8 cellular contexts compared by ENCODE assay signal in the genomic region with DNA sequence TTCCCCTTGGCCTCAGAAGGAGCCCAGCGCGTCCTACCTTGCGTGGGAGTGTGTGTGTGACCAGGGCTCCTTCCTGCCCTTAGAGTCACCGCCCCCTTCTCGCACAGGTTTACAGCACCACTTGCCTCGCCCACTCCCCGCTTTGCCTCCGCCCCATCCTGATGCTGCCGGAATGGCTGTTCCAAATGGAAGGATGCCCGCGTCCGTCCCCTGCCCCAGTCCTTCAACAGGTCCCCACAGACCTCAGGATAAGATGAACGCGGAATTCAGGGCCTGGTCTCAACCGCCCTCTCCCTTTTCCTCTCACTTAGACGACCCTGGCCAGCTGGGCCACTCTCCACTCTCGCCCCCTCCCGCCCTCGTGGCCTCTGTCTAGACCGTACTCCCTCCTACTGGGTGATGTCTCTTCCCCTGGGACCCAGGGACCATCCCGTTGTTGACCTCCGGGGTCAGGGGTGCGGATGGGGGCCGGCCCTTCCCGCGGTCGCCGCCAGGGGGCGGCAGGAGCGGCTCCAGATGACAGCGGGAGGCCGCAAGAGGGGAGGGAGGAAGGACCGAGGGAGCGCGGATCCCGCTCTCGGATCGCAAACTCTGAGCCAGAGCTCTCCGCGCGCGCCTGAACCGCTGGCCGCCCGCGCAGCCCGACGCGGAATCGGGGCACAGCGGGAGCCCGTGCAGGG. TPM values are rescaled to one million over a fixed set of nuclear protein-coding genes. Genes with fewer than 3 reads are reported as not detected.
A peak's percentile ranks its signal among the peaks of the same experiment; 100 is the strongest.
DNase-seq lines count a peak whose midpoint lies in the region; ATAC-seq, FAIRE-seq and TF ChIP-seq lines count a peak whose summit lies in the region.

A gene (plus strand): TSS at position 585 of the 680 bp plus-strand sequence.

- H3K27ac Mint-ChIP-seq in activated CD4-positive, alpha-beta memory T cell treated with anti-CD3 and anti-CD28 coated beads for 36 hours: no peak within 1 kb of the TSS
- H3K27ac Mint-ChIP-seq in effector memory CD8-positive, alpha-beta T cell: no peak within 1 kb of the TSS
- no peak within 1 kb of the TSS for H3K27ac Mint-ChIP-seq in memory B cell

- peak; percentile 72 for FAIRE-seq in GM12891 (lab: Jason Lieb, UNC)

- no peaks in the 10 kb centered on the region for H3K36me3 Mint-ChIP-seq in activated CD4-positive, alpha-beta memory T cell treated with anti-CD3 and anti-CD28 coated beads for 36 hours
- no peaks in the 10 kb centered on the region for H3K36me3 Mint-ChIP-seq in effector memory CD8-positive, alpha-beta T cell (ENCODE audit: insufficient read depth)
- H3K36me3 Mint-ChIP-seq in memory B cell: no peaks in the 10 kb centered on the region

- H3K27me3 Mint-ChIP-seq in activated CD4-positive, alpha-beta memory T cell treated with anti-CD3 and anti-CD28 coated beads for 36 hours: peaks cover 50% of the 10 kb centered on the region
- H3K27me3 Mint-ChIP-seq in effector memory CD8-positive, alpha-beta T cell: peaks cover 53 to 83% of the 10 kb centered on the region in 2 donors
- peaks cover 24% of the 10 kb centered on the region for H3K27me3 Mint-ChIP-seq in memory B cell

- intact Hi-C loops in activated CD4-positive, alpha-beta memory T cell treated with anti-CD3 and anti-CD28 coated beads for 36 hours (cut with micrococcal nuclease): loop anchor here (1.0 kb wide), 1 partner anchor 325 kb away; no protein-coding TSS in a partner anchor

- H3K4me1 Mint-ChIP-seq in activated CD4-positive, alpha-beta memory T cell treated with anti-CD3 and anti-CD28 coated beads for 36 hours (ENCODE audit: low read depth): peaks cover 6% of the 10 kb centered on the region
- H3K4me1 Mint-ChIP-seq in effector memory CD8-positive, alpha-beta T cell (ENCODE audit: low read depth in 2 of 2): peaks cover 0 to 7% of the 10 kb centered on the region in 2 donors
- H3K4me1 Mint-ChIP-seq in memory B cell: peaks cover 5% of the 10 kb centered on the region

- H3K4me3 Mint-ChIP-seq in activated CD4-positive, alpha-beta memory T cell treated with anti-CD3 and anti-CD28 coated beads for 36 hours: peak within 1 kb of the TSS; percentile 69
- H3K4me3 Mint-ChIP-seq in effector memory CD8-positive, alpha-beta T cell: peak within 1 kb of the TSS; percentile 50 to 60
- peak within 1 kb of the TSS; percentile 72 for H3K4me3 Mint-ChIP-seq in memory B cell

- no peak for TF ChIP-seq POLR2A in GM12891 (IDR thresholded peaks at IDR 0.05; ENCODE audit: low read depth, low read length)

- ATAC-seq in HG02870 (IDR thresholded peaks at IDR 0.05; ENCODE audit: unreplicated experiment): peak; percentile 59
- peak; percentile 60 for ATAC-seq in effector memory CD8-positive, alpha-beta T cell (replicated peaks)
- peak; percentile 48 for ATAC-seq in memory B cell (ENCODE audit: low read depth)
- ATAC-seq in GM18517 (IDR thresholded peaks at IDR 0.05; ENCODE audit: unreplicated experiment): no peak

- POLR2A ChIA-PET in activated CD4-positive, alpha-beta memory T cell treated with anti-CD3 and anti-CD28 coated beads for 36 hours (lab: Charles Lee): no interaction called here

- CTCF ChIA-PET in activated CD4-positive, alpha-beta memory T cell treated with anti-CD3 and anti-CD28 coated beads for 36 hours (lab: Charles Lee): interaction anchor here (0.6 to 3.0 kb wide), 6 partner anchors 8 to 325 kb away, joined by 3 to 12 read pairs (median 3); no protein-coding TSS in a partner anchor

- no peaks in the 10 kb centered on the region for H3K9me3 Mint-ChIP-seq in activated CD4-positive, alpha-beta memory T cell treated with anti-CD3 and anti-CD28 coated beads for 36 hours
- no peaks in the 10 kb centered on the region for H3K9me3 Mint-ChIP-seq in effector memory CD8-positive, alpha-beta T cell
- H3K9me3 Mint-ChIP-seq in memory B cell: no peaks in the 10 kb centered on the region

- DNase-seq in GM12891 (ENCODE audit: insufficient read length, low spot score): peak; percentile 91
- DNase-seq in NCI-H2196 treated with DMSO at 0.1 percent for 48 hours (lab: John Stamatoyannopoulos, UW; ENCODE audit: unreplicated experiment): peak; percentile 17
- peak; percentile 74 for DNase-seq in activated CD4-positive, alpha-beta memory T cell treated with anti-CD3 and anti-CD28 coated beads for 36 hours
- peak in 2 of 3 experiments; percentile 22 to 25 for DNase-seq in effector memory CD8-positive, alpha-beta T cell
- DNase-seq in memory B cell (ENCODE audit: low spot score in 2 of 2): peak; percentile 11 to 28
- DNase-seq in stimulated activated CD8-positive, alpha-beta memory T cell treated with anti-CD3 and anti-CD28 coated beads, Interleukin-15, amount 100 ng/mL, for 4 hours (ENCODE audit: low read depth in 2 of 2): peak; percentile 0 to 2

TF ChIP-seq in GM12891, 5 proteins besides CTCF, POLR2A, EP300 and RAD21:
- TF ChIP-seq TAF1 (IDR thresholded peaks at IDR 0.05; ENCODE audit: low read depth, low read length): no peak
- no peak for TF ChIP-seq POU2F2 (IDR thresholded peaks at IDR 0.05; ENCODE audit: low read depth, low read length)
- no peak for TF ChIP-seq POLR2AphosphoS5 (IDR thresholded peaks at IDR 0.05; ENCODE audit: low read depth, low read length)
- TF ChIP-seq PAX5 (IDR thresholded peaks at IDR 0.05; ENCODE audit: insufficient read depth, low read length, severe bottlenecking): no peak
- no peak for TF ChIP-seq SPI1 (IDR thresholded peaks at IDR 0.05; ENCODE audit: low read depth, low read length)

RNA-seq across cellular contexts. Expression of the gene that starts here (rescaled TPM):
- polyA plus RNA-seq in GM12891 (2012; ENCODE audit: low read depth, missing spikeins): 0.04 TPM
- not detected for total RNA-seq in activated CD4-positive, alpha-beta memory T cell treated with anti-CD3 and anti-CD28 coated beads for 36 hours

Comparison
In these comparisons a context has a peak if more than half of its experiments do, and no peak if none do; other contexts are left out.
1. Peak in DNase-seq in activated CD4-positive, alpha-beta memory T cell treated with anti-CD3 and anti-CD28 coated beads for 36 hours; RNA of the gene not detected or under 1 TPM.
2. DNase-seq: peak in every context shown above with its lines; median percentile 91 in GM12891; 74 in activated CD4-positive, alpha-beta memory T cell treated with anti-CD3 and anti-CD28 coated beads for 36 hours; 24 in effector memory CD8-positive, alpha-beta T cell; 20 in memory B cell; 17 in NCI-H2196 treated with DMSO at 0.1 percent for 48 hours; 1 in stimulated activated CD8-positive, alpha-beta memory T cell treated with anti-CD3 and anti-CD28 coated beads, Interleukin-15, amount 100 ng/mL, for 4 hours.